In the genomic region with DNA sequence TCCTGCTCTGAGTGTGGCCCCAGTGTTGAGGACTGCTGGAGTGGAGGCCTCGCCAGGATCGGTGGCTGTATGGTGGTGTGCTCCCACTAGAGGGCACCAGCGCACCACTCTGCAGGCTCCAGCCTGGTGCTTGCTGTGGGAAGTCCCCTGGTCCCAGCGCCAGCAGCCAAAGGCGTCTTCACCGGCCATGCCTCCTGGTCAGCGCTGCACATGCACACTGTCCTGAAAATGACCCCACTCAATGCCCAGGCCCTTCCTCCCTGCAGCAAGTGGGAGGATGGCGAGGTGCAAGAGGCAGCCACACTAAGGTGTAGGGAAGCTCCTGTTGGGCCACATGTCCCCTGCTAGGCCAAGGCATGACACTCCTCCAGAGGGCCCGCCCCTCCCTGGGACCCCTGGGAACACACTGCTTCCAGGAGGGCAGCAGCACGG, we compare ENCODE assay signal across 8 cellular contexts.
DNase-seq lines count a peak whose midpoint lies in the region; ATAC-seq and TF ChIP-seq lines count a peak whose summit lies in the region.

No MANE protein-coding gene starts in this region.

- H3K9ac ChIP-seq in PC-3 (ENCODE audit: low read length) (no peak overlapping the region), fibroblast of lung (ENCODE audit: insufficient read depth, low read length) (no peak overlapping the region), neural cell (ENCODE audit: low read length) (no peak overlapping the region)

- peak; percentile 95 for TF ChIP-seq RAD21 in neural cell (conservative IDR thresholded peaks at IDR 0.05)

- H4K20me1 ChIP-seq in PC-3 (ENCODE audit: low read length) (no peaks in the 10 kb centered on the region), fibroblast of lung (ENCODE audit: control insufficient read depth, extremely low read depth, insufficient read depth, low read length) (no peaks in the 10 kb centered on the region), neural cell (ENCODE audit: insufficient read depth) (no peaks in the 10 kb centered on the region)

- DNase-seq in Calu3, result peak; percentile 92
- DNase-seq in HPDE6-E6E7 (ENCODE audit: extremely low spot score), result peak; percentile 73
- DNase-seq in PC-3, result peak; percentile 67
- DNase-seq in activated T-cell treated with anti-CD3 and anti-CD28 coated beads, Interleukin-2, amount 50 U/mL, for 24 hours, result peak; percentile 90
- peak; percentile 77 to 81 for DNase-seq in fibroblast of lung (ENCODE audit: low read depth in 2 of 2)
- DNase-seq in stimulated activated naive CD4-positive, alpha-beta T cell treated with Interleukin-2 at 50 U/mL for 16 hours (lab: John Stamatoyannopoulos, UW), result peak; percentile 61

- H3K27ac Mint-ChIP-seq in Calu3 (ENCODE audit: unreplicated experiment), result no peak overlapping the region
- no peak overlapping the region for H3K27ac Mint-ChIP-seq in activated T-cell treated with anti-CD3 and anti-CD28 coated beads, Interleukin-2, amount 50 U/mL, for 24 hours

- H3F3A ChIP-seq in PC-3 (ENCODE audit: low read length, unreplicated experiment), result no peaks in the 10 kb centered on the region
- no peaks in the 10 kb centered on the region for H3F3A ChIP-seq in neural cell (ENCODE audit: insufficient read depth, low read length, poor library complexity, severe bottlenecking)

- no peaks in the 10 kb centered on the region; the same call in 1 of the 2 replicates for H3K36me3 ChIP-seq in PC-3 (ENCODE audit: low read depth, low read length)
- peaks cover 10% of the 10 kb centered on the region for H3K36me3 ChIP-seq in fibroblast of lung (ENCODE audit: control insufficient read depth, insufficient read depth, low read length)
- peaks cover 12% of the 10 kb centered on the region for H3K36me3 ChIP-seq in neural cell (ENCODE audit: insufficient read depth, low read length)

- H3K4me2 ChIP-seq in PC-3 (ENCODE audit: low read length) (no peak overlapping the region), fibroblast of lung (ENCODE audit: extremely low read depth, insufficient read depth, low read length) (no peak overlapping the region), neural cell (ENCODE audit: low read length) (no peak overlapping the region)

- TF ChIP-seq EP300 in neural cell (conservative IDR thresholded peaks at IDR 0.05; ENCODE audit: poor library complexity, severe bottlenecking), result no peak

- POLR2A ChIA-PET in PC-3 (lab: Charles Lee; ENCODE audit: unreplicated experiment), result no interaction called here

- peaks cover 10% of the 10 kb centered on the region for H3K36me3 Mint-ChIP-seq in Calu3 (ENCODE audit: insufficient read depth, unreplicated experiment)
- H3K36me3 Mint-ChIP-seq in activated T-cell treated with anti-CD3 and anti-CD28 coated beads, Interleukin-2, amount 50 U/mL, for 24 hours (ENCODE audit: low read depth), result peaks cover 11% of the 10 kb centered on the region

- H3K4me3 ChIP-seq in PC-3 (ENCODE audit: low read length) (no peak overlapping the region), fibroblast of lung (replicated peaks in 1 of 4; ENCODE audit: control extremely low read depth in 1 of 4, insufficient read depth in 1 of 4, low read depth in 3 of 4, low read length in 4 of 4) (no peak overlapping the region), neural cell (ENCODE audit: low read length) (no peak overlapping the region)

- peak; percentile 94 for TF ChIP-seq CTCF in Calu3 (IDR thresholded peaks at IDR 0.05; ENCODE audit: unreplicated experiment)
- peak; percentile 66 for TF ChIP-seq CTCF in PC-3 (conservative IDR thresholded peaks at IDR 0.05; ENCODE audit: low read depth, low read length)
- TF ChIP-seq CTCF in fibroblast of lung (conservative IDR thresholded peaks at IDR 0.05 in 1 of 2, IDR thresholded peaks at IDR 0.05 in 1 of 2; ENCODE audit: low read depth in 1 of 2, low read length in 2 of 2), result peak; percentile 87 to 89
- peak; percentile 93 for TF ChIP-seq CTCF in neural cell (IDR thresholded peaks at IDR 0.05; ENCODE audit: poor library complexity, severe bottlenecking)

- no peaks in the 10 kb centered on the region for H3K9me2 ChIP-seq in PC-3 (replicated peaks; ENCODE audit: low read length)
- H3K9me2 ChIP-seq in neural cell (ENCODE audit: insufficient read depth, low read length), result no peaks in the 10 kb centered on the region

- H3K9me3 ChIP-seq in PC-3 (ENCODE audit: low read length), result no peaks in the 10 kb centered on the region
- H3K9me3 ChIP-seq in fibroblast of lung (ENCODE audit: control insufficient read depth, insufficient read depth, low read depth, low read length), result no peaks in the 10 kb centered on the region
- peaks cover 7% of the 10 kb centered on the region for H3K9me3 ChIP-seq in neural cell (ENCODE audit: low read length)

- H3K9me3 Mint-ChIP-seq in Calu3 (ENCODE audit: low read depth, unreplicated experiment), result peaks cover 5% of the 10 kb centered on the region
- peaks cover 5% of the 10 kb centered on the region for H3K9me3 Mint-ChIP-seq in activated T-cell treated with anti-CD3 and anti-CD28 coated beads, Interleukin-2, amount 50 U/mL, for 24 hours

- H2AFZ ChIP-seq in PC-3 (ENCODE audit: low read length), result no peak overlapping the region
- no peak overlapping the region for H2AFZ ChIP-seq in fibroblast of lung (ENCODE audit: low read length)
- no peak overlapping the region for H2AFZ ChIP-seq in neural cell (ENCODE audit: low read depth, low read length)

- no peak overlapping the region for H3K27ac ChIP-seq in PC-3 (ENCODE audit: low read length)
- no peak overlapping the region for H3K27ac ChIP-seq in fibroblast of lung (ENCODE audit: insufficient read depth, low read length)
- no peak overlapping the region for H3K27ac ChIP-seq in neural cell (ENCODE audit: low read length)

- H3K4me1 ChIP-seq in PC-3 (ENCODE audit: insufficient read depth, low read length) (no peaks in the 10 kb centered on the region), fibroblast of lung (ENCODE audit: control insufficient read depth, extremely low read depth, insufficient read depth, low read length) (peaks cover 13% of the 10 kb centered on the region)

- intact Hi-C loops in Calu3 (cut with micrococcal nuclease; ENCODE audit: unreplicated experiment), result loop anchor here (5.0 to 10.0 kb wide), 5 partner anchors 269 to 769 kb away; no protein-coding TSS in a partner anchor
- intact Hi-C loops in PC-3 (cut with micrococcal nuclease), result loop anchor here (5.0 to 10.0 kb wide), 3 partner anchors 367 to 739 kb away; no protein-coding TSS in a partner anchor

- no peaks in the 10 kb centered on the region for H3K27me3 Mint-ChIP-seq in Calu3 (ENCODE audit: unreplicated experiment)
- H3K27me3 Mint-ChIP-seq in activated T-cell treated with anti-CD3 and anti-CD28 coated beads, Interleukin-2, amount 50 U/mL, for 24 hours, result no peaks in the 10 kb centered on the region

- no peaks in the 10 kb centered on the region for H3K4me1 Mint-ChIP-seq in Calu3 (ENCODE audit: low read depth, unreplicated experiment)
- peaks cover 2% of the 10 kb centered on the region for H3K4me1 Mint-ChIP-seq in activated T-cell treated with anti-CD3 and anti-CD28 coated beads, Interleukin-2, amount 50 U/mL, for 24 hours (ENCODE audit: low read depth)

- H3K79me2 ChIP-seq in PC-3 (ENCODE audit: low read length) (no peaks in the 10 kb centered on the region), fibroblast of lung (ENCODE audit: control insufficient read depth, insufficient read depth, low read length) (no peaks in the 10 kb centered on the region), neural cell (replicated peaks; ENCODE audit: insufficient read depth, low read length) (no peaks in the 10 kb centered on the region)

- ATAC-seq in GM19467 (IDR thresholded peaks at IDR 0.05; ENCODE audit: unreplicated experiment) (peak; percentile 78), PC-3 (peak; percentile 97)

- no peaks in the 10 kb centered on the region for H3K27me3 ChIP-seq in PC-3 (ENCODE audit: low read length)
- H3K27me3 ChIP-seq in fibroblast of lung (ENCODE audit: control insufficient read depth, insufficient read depth, low read length), result no peaks in the 10 kb centered on the region
- no peaks in the 10 kb centered on the region for H3K27me3 ChIP-seq in neural cell (ENCODE audit: insufficient read depth, low read depth, low read length)

- BruUV-seq in Calu3 (replicated peaks; lab: Mats Ljungman, UMichigan), result no TSS peak
- no TSS peak for BruUV-seq in PC-3 (replicated peaks; lab: Mats Ljungman, UMichigan)

- no peak overlapping the region for H3K4me3 Mint-ChIP-seq in Calu3 (ENCODE audit: low read depth, unreplicated experiment)
- no peak overlapping the region for H3K4me3 Mint-ChIP-seq in activated T-cell treated with anti-CD3 and anti-CD28 coated beads, Interleukin-2, amount 50 U/mL, for 24 hours

- CTCF ChIA-PET in Calu3 (lab: Charles Lee) (interaction anchor here (0.5 kb wide), 1 partner anchor 661 kb away, joined by 3 read pairs; no protein-coding TSS in a partner anchor), PC-3 (lab: Charles Lee) (no interaction called here)

TF ChIP-seq in neural cell, 6 proteins besides CTCF, POLR2A, EP300 and RAD21:
- TF ChIP-seq TAF1 (IDR thresholded peaks at IDR 0.05; ENCODE audit: low read depth), result no peak
- TF ChIP-seq EZH2 (IDR thresholded peaks at IDR 0.05; ENCODE audit: borderline replicate concordance, insufficient read depth, low read length, poor library complexity, severe bottlenecking), result no peak
- peak; percentile 92 for TF ChIP-seq SMC3 (conservative IDR thresholded peaks at IDR 0.05; ENCODE audit: poor library complexity)
